ENCODE assay signal across 8 cellular contexts in genomic region chr3:36907911-36908646, GRCh38. TPM values are rescaled to one million over a fixed set of nuclear protein-coding genes. Genes with fewer than 3 reads are reported as not detected.
A peak's percentile ranks its signal among the peaks of the same experiment; 100 is the strongest.
DNase-seq lines count a peak whose midpoint lies in the region; ATAC-seq and TF ChIP-seq lines count a peak whose summit lies in the region.

No MANE protein-coding gene starts in this region.

- ATAC-seq in stimulated activated effector memory CD8-positive, alpha-beta T cell treated with anti-CD3 and anti-CD28 coated beads, Interleukin-12 subunit alpha, Interleukin-12 subunit beta, amount 100 ng/mL, for 72 hours: peak; percentile 78

- no peaks in the 10 kb centered on the region for H4K20me1 ChIP-seq in H9 (ENCODE audit: control insufficient read depth, insufficient read depth, insufficient read length)

- DNase-seq in LNCaP clone FGC (ENCODE audit: low read depth) (peak; percentile 51), colonic mucosa (peak; percentile 88), NCI-H524 (lab: John Stamatoyannopoulos, UW) (no peak), H9 (no peak)
- DNase-seq in activated CD4-positive, alpha-beta T cell treated with anti-CD3 and anti-CD28 coated beads for 4 hours: peak; percentile 55 to 61
- DNase-seq in stimulated activated effector memory CD8-positive, alpha-beta T cell treated with anti-CD3 and anti-CD28 coated beads, Interleukin-12 subunit alpha, Interleukin-12 subunit beta, amount 100 ng/mL, for 72 hours (ENCODE audit: low spot score in 2 of 2): peak; percentile 30 to 76

- H3K4me3 ChIP-seq in LNCaP clone FGC (ENCODE audit: low read depth, low read length) (peak overlapping the region; percentile 58), colonic mucosa (peak overlapping the region; percentile 52), mesodermal cell (ENCODE audit: extremely low read depth, insufficient read depth, low read length, poor library complexity, severe bottlenecking) (no peak overlapping the region)

- H3K23me2 ChIP-seq in H9 (ENCODE audit: insufficient read length, low read depth, low read length, poor library complexity, severe bottlenecking): no peaks in the 10 kb centered on the region

- no peaks in the 10 kb centered on the region for H3K79me1 ChIP-seq in H9 (ENCODE audit: insufficient read depth, low read depth, low read length, poor library complexity, severe bottlenecking)

- H3K36me3 Mint-ChIP-seq in stimulated activated effector memory CD8-positive, alpha-beta T cell treated with anti-CD3 and anti-CD28 coated beads, Interleukin-12 subunit alpha, Interleukin-12 subunit beta, amount 100 ng/mL, for 72 hours: peaks cover 1% of the 10 kb centered on the region
- no peaks in the 10 kb centered on the region for H3K36me3 Mint-ChIP-seq in H9 (ENCODE audit: insufficient read depth in 1 of 3, low read depth in 3 of 3)

- 88 to 95% methylated on average over 9 to 12 of the region's 15 CpGs for WGBS in mesodermal cell (ENCODE audit: insufficient coverage in 2 of 2), 2 experiments
- no CpG with 5 or more reads among the region's 15 CpGs for WGBS in H9 (ENCODE audit: extremely low coverage, insufficient read length, low lambda C conversion rate)

- H2BK20ac ChIP-seq in H9 (ENCODE audit: low read depth, low read length, poor library complexity, severe bottlenecking): no peak overlapping the region

- H4K91ac ChIP-seq in H9 (ENCODE audit: insufficient read length, low read depth, low read length): no peak overlapping the region

- no peak overlapping the region for H2BK12ac ChIP-seq in H9 (ENCODE audit: insufficient read length, low read depth, low read length)

- no peaks in the 10 kb centered on the region for H3K9me3 Mint-ChIP-seq in stimulated activated effector memory CD8-positive, alpha-beta T cell treated with anti-CD3 and anti-CD28 coated beads, Interleukin-12 subunit alpha, Interleukin-12 subunit beta, amount 100 ng/mL, for 72 hours
- H3K9me3 Mint-ChIP-seq in H9: no peaks in the 10 kb centered on the region; a peak in 1 of 5 replicates

- H3K36me3 ChIP-seq in colonic mucosa (no peaks in the 10 kb centered on the region), mesodermal cell (ENCODE audit: control insufficient read depth, insufficient read depth, low read length) (no peaks in the 10 kb centered on the region)

- no peak overlapping the region for H4K8ac ChIP-seq in H9 (replicated peaks; ENCODE audit: insufficient read length, low read depth, low read length)

- H2BK15ac ChIP-seq in H9 (ENCODE audit: low read depth, low read length): no peak overlapping the region

- no peak overlapping the region for H3K4ac ChIP-seq in H9 (ENCODE audit: low read depth, low read length)

- peak overlapping the region; percentile 82 for H3K4me3 Mint-ChIP-seq in stimulated activated effector memory CD8-positive, alpha-beta T cell treated with anti-CD3 and anti-CD28 coated beads, Interleukin-12 subunit alpha, Interleukin-12 subunit beta, amount 100 ng/mL, for 72 hours
- H3K4me3 Mint-ChIP-seq in H9: no peak overlapping the region

- no peak overlapping the region for H2AFZ ChIP-seq in H9 (ENCODE audit: low read length)

- TF ChIP-seq POLR2A in GM19099 (IDR thresholded peaks at IDR 0.05; ENCODE audit: extremely low read depth, insufficient read length, low read depth): peak; percentile 60

- H3K9ac ChIP-seq in colonic mucosa (ENCODE audit: low read depth in 2 of 2, low read length in 2 of 2): peak overlapping the region; percentile 9 to 96
- H3K9ac ChIP-seq in H9 (ENCODE audit: extremely low read depth, insufficient read length, low read length): no peak overlapping the region

- no peak overlapping the region for H2BK120ac ChIP-seq in H9 (ENCODE audit: low read depth, low read length, poor library complexity, severe bottlenecking)

- no peak overlapping the region for H3K23ac ChIP-seq in H9 (ENCODE audit: insufficient read length, low read depth, low read length)

- peak overlapping the region; percentile 91 for H3K27ac ChIP-seq in colonic mucosa
- H3K27ac ChIP-seq in mesodermal cell (ENCODE audit: low read depth, low read length, severe bottlenecking): peak overlapping the region; percentile 1
- H3K27ac ChIP-seq in H9 (ENCODE audit: insufficient read length, low read depth, low read length): no peak overlapping the region

- H3K79me2 ChIP-seq in H9 (ENCODE audit: insufficient read depth, low read length): no peaks in the 10 kb centered on the region

- H3K27ac Mint-ChIP-seq in stimulated activated effector memory CD8-positive, alpha-beta T cell treated with anti-CD3 and anti-CD28 coated beads, Interleukin-12 subunit alpha, Interleukin-12 subunit beta, amount 100 ng/mL, for 72 hours: peak overlapping the region; percentile 89
- no peak overlapping the region for H3K27ac Mint-ChIP-seq in H9

- peaks cover 55% of the 10 kb centered on the region for H3K4me1 Mint-ChIP-seq in stimulated activated effector memory CD8-positive, alpha-beta T cell treated with anti-CD3 and anti-CD28 coated beads, Interleukin-12 subunit alpha, Interleukin-12 subunit beta, amount 100 ng/mL, for 72 hours
- H3K4me1 Mint-ChIP-seq in H9: peaks cover 8 to 11% of the 10 kb centered on the region in 2 experiments

- no peak overlapping the region for H3K4me2 ChIP-seq in H9 (ENCODE audit: insufficient read depth, insufficient read length, low read length)

- H2AK5ac ChIP-seq in H9 (ENCODE audit: insufficient read length, low read length): no peak overlapping the region

- H3K9me3 ChIP-seq in colonic mucosa (no peaks in the 10 kb centered on the region), mesodermal cell (ENCODE audit: control insufficient read depth, low read length) (no peaks in the 10 kb centered on the region), H9 (ENCODE audit: control insufficient read depth, low read depth, low read length) (no peaks in the 10 kb centered on the region)

- no peaks in the 10 kb centered on the region for H3K27me3 Mint-ChIP-seq in H9 (ENCODE audit: low read depth)

- H2BK5ac ChIP-seq in H9 (ENCODE audit: insufficient read length, low read length): no peak overlapping the region

- H3K27me3 ChIP-seq in colonic mucosa (no peaks in the 10 kb centered on the region), H9 (ENCODE audit: insufficient read depth, low read length) (no peaks in the 10 kb centered on the region)

- no peak overlapping the region for H4K5ac ChIP-seq in H9 (ENCODE audit: insufficient read length, low read depth, low read length)

- H3K56ac ChIP-seq in H9 (ENCODE audit: insufficient read length, low read depth, low read length): no peak overlapping the region

- intact Hi-C loops in colonic mucosa (cut with DNase I): no loop called here

- H3K4me1 ChIP-seq in colonic mucosa (peaks cover 9% of the 10 kb centered on the region), mesodermal cell (ENCODE audit: control insufficient read depth, insufficient read depth, low read length, poor library complexity, severe bottlenecking) (peaks cover 27% of the 10 kb centered on the region), H9 (ENCODE audit: insufficient read depth, low read length) (no peaks in the 10 kb centered on the region; the same call in 1 of the 2 replicates)

- no peak overlapping the region for H3K14ac ChIP-seq in H9 (ENCODE audit: insufficient read depth, low read length)

- TF ChIP-seq CTCF in LNCaP clone FGC (IDR thresholded peaks at IDR 0.05; ENCODE audit: control insufficient read depth, extremely low read depth, insufficient read depth) (no peak), colonic mucosa (IDR thresholded peaks at IDR 0.05) (no peak), H9 (conservative IDR thresholded peaks at IDR 0.05) (no peak)

- H3K18ac ChIP-seq in H9 (ENCODE audit: insufficient read length, low read depth, low read length): no peak overlapping the region

- no peak overlapping the region for H3T11ph ChIP-seq in H9 (ENCODE audit: low read length)

RNA-seq across cellular contexts. Expression of gene TRANK1, which starts 36.8 kb away (rescaled TPM):
- total RNA-seq in colonic mucosa: 10 to 100 TPM; 21.3 to 50.7 TPM
- 6.8 TPM for polyA plus RNA-seq in mesodermal cell (2013, experiment 1 of 2)
- 5.4 TPM for polyA plus RNA-seq in mesodermal cell (2013, experiment 2 of 2)
- 4.7 and 5.9 TPM in 2 replicates for total RNA-seq in H9 (2021)

Comparison
In these comparisons a context has a peak if more than half of its experiments do, and no peak if none do; other contexts are left out.
1. DNase-seq: peak in LNCaP clone FGC (single experiment), activated CD4-positive, alpha-beta T cell treated with anti-CD3 and anti-CD28 coated beads for 4 hours (2 of 2), colonic mucosa (single experiment) and stimulated activated effector memory CD8-positive, alpha-beta T cell treated with anti-CD3 and anti-CD28 coated beads, Interleukin-12 subunit alpha, Interleukin-12 subunit beta, amount 100 ng/mL, for 72 hours (2 of 2); none in NCI-H524 (0 of 2) and H9 (single experiment).